ENCODE assay signal across 9 cellular contexts in the genomic region with DNA sequence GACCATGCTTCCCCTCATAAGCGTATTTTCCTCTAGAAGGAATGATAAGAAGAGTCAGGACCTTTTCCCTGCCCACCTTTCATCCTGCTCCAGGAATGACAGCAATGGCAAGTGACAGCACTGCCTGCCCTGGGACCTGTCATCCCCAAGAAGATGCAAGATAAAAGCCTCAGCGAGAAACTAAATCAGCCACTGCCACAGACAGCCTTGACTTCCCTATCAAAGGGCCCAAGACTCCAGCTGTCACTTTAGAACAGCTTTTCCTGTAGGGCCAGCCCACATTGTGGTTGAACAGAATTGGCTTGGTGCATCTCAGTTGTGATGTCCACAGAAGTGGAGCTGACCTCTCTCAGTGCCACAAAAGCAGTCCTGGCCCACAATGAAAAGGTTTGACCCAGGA. TPM values are rescaled to one million over a fixed set of nuclear protein-coding genes. Genes with fewer than 3 reads are reported as not detected.
A peak's percentile ranks its signal among the peaks of the same experiment; 100 is the strongest.
DNase-seq lines count a peak whose midpoint lies in the region; ATAC-seq and TF ChIP-seq lines count a peak whose summit lies in the region.
"Had no signal": no experiment of that assay in that cellular context is flagged by ENCODE, and none has a peak within 500 bp of the region (broad histone marks: within the 10 kb centered on the region; RNA-seq: fewer than 3 reads in every experiment).

No MANE protein-coding gene starts in this region.

- DNase-seq in AG09309 (ENCODE audit: low read depth) (no peak), adrenal gland (peak in 4 of 7 donors; percentile 33 to 64 (median 43)), NCI-H2107 treated with DMSO at 0.1 percent for 48 hours (lab: John Stamatoyannopoulos, UW; ENCODE audit: unreplicated experiment) (no peak), DMS114 treated with DMSO at 0.1 percent for 48 hours (lab: John Stamatoyannopoulos, UW; ENCODE audit: unreplicated experiment) (no peak), NCI-H526 treated with DMSO at 0.1 percent for 48 hours (lab: John Stamatoyannopoulos, UW) (no peak)
- DNase-seq: WERI-Rb-1 had no signal

- intact Hi-C loops in adrenal gland (cut with DNase I): loop anchor here in 1 of 2 donors (5.0 kb wide), 1 partner anchor 40 kb away; no protein-coding TSS in a partner anchor

- TF ChIP-seq CTCF in AG09309 (IDR thresholded peaks at IDR 0.05; ENCODE audit: control insufficient read depth, insufficient read depth, low read depth, low read length, missing control alignments) (no peak), adrenal gland (IDR thresholded peaks at IDR 0.05) (no peak)

- H3K9ac ChIP-seq in HUES64 (ENCODE audit: low read depth, low read length) (peak overlapping the region; percentile 86; the same call in 1 of the 2 replicates), mucosa of rectum (ENCODE audit: low read depth in 1 of 2, low read length in 2 of 2) (peak overlapping the region; percentile 97 to 99)

- H3K27ac ChIP-seq in HUES64 (ENCODE audit: low read depth, low read length): no peak overlapping the region
- peak overlapping the region in 2 of 5 donors; percentile 89 to 92 for H3K27ac ChIP-seq in adrenal gland
- H3K27ac ChIP-seq in mucosa of rectum (ENCODE audit: low read depth in 2 of 2, low read length in 2 of 2): peak overlapping the region in 1 of 2 donors; percentile 96

- WGBS in HUES64: 48% methylated on average over 2 of the region's 2 CpGs
- 14 to 22% (median 21%) methylated on average over 2 of the region's 2 CpGs for WGBS in adrenal gland, 4 donors

- H3K27me3 ChIP-seq in HUES64 (ENCODE audit: insufficient read depth, low read length): no peaks in the 10 kb centered on the region
- no peaks in the 10 kb centered on the region for H3K27me3 ChIP-seq in adrenal gland
- no peaks in the 10 kb centered on the region for H3K27me3 ChIP-seq in mucosa of rectum (ENCODE audit: control insufficient read depth in 2 of 2, insufficient read depth in 2 of 2, low read length in 2 of 2)

- no peak for ATAC-seq in HG02981 (IDR thresholded peaks at IDR 0.05; ENCODE audit: unreplicated experiment)

- peaks cover 23% of the 10 kb centered on the region for H3K36me3 ChIP-seq in HUES64 (ENCODE audit: insufficient read depth, low read length)
- no peaks in the 10 kb centered on the region for H3K36me3 ChIP-seq in adrenal gland (replicated peaks in 1 of 2)
- H3K36me3 ChIP-seq in mucosa of rectum (ENCODE audit: control insufficient read depth in 2 of 2, insufficient read depth in 2 of 2, low read length in 2 of 2): peaks cover 2 to 16% of the 10 kb centered on the region in 2 donors

- peaks cover 4% of the 10 kb centered on the region; the same call in 1 of the 2 replicates for H3K4me1 ChIP-seq in HUES64 (ENCODE audit: insufficient read depth, low read length)
- H3K4me1 ChIP-seq in adrenal gland (replicated peaks in 1 of 2): peaks cover 15 to 51% of the 10 kb centered on the region in 2 donors
- H3K4me1 ChIP-seq in mucosa of rectum (ENCODE audit: control insufficient read depth in 2 of 2, insufficient read depth in 2 of 2, low read length in 2 of 2): peaks cover 28 to 41% of the 10 kb centered on the region in 2 donors

- H3K9me3 ChIP-seq in HUES64 (ENCODE audit: insufficient read depth, low read depth, low read length): no peaks in the 10 kb centered on the region
- no peaks in the 10 kb centered on the region for H3K9me3 ChIP-seq in adrenal gland (replicated peaks in 1 of 3)
- no peaks in the 10 kb centered on the region for H3K9me3 ChIP-seq in mucosa of rectum (ENCODE audit: control insufficient read depth in 2 of 2, low read length in 2 of 2)

- no peak for TF ChIP-seq POLR2A in adrenal gland (IDR thresholded peaks at IDR 0.05)

- H3K4me3 ChIP-seq in AG09309 (ENCODE audit: control insufficient read depth, low read depth, low read length) (peak overlapping the region; percentile 90), HUES64 (ENCODE audit: low read length) (peak overlapping the region; percentile 91), adrenal gland (peak overlapping the region in 1 of 4 donors; percentile 76), mucosa of rectum (ENCODE audit: low read length in 2 of 2) (peak overlapping the region; percentile 96 to 98)

RNA-seq across cellular contexts. Expression of gene RAB8A, which starts 1.1 kb away (rescaled TPM):
- 51.4 TPM for polyA plus RNA-seq in HUES64 (2013, experiment 1 of 2)
- 55.4 TPM for polyA plus RNA-seq in HUES64 (2013, experiment 2 of 2)
- total RNA-seq in adrenal gland: 100 to 1,000 TPM in 1 of 8 donors, 10 to 100 TPM in 7; 52.8 to 118 (median 72.2) TPM
- polyA plus RNA-seq in adrenal gland: 100 to 1,000 TPM in 1 of 3 donors, 10 to 100 TPM in 2; 32.0 to 143 (median 34.8) TPM

RNA-seq across cellular contexts. Expression of gene HSH2D, which starts 30.7 kb away (rescaled TPM):
- 0.65 TPM for polyA plus RNA-seq in HUES64 (2013, experiment 1 of 2)
- polyA plus RNA-seq in HUES64 (2013, experiment 2 of 2): 0.25 TPM
- 1 to 10 TPM in 1 of 8 donors, under 1 TPM in 6, not detected in 1; 0.21 to 1.4 (median 0.84) TPM for total RNA-seq in adrenal gland
- 1 to 10 TPM; 1.4 to 4.7 (median 1.5) TPM for polyA plus RNA-seq in adrenal gland

RNA-seq across cellular contexts. Expression of gene TPM4, which starts 36.5 kb away (rescaled TPM):
- 465 TPM for polyA plus RNA-seq in HUES64 (2013, experiment 1 of 2)
- 494 TPM for polyA plus RNA-seq in HUES64 (2013, experiment 2 of 2)
- 100 to 1,000 TPM; 145 to 294 (median 193) TPM for total RNA-seq in adrenal gland
- 100 to 1,000 TPM; 195 to 290 (median 290) TPM for polyA plus RNA-seq in adrenal gland

Comparison
In these comparisons a context has a peak if more than half of its experiments do, and no peak if none do; other contexts are left out.
1. DNase-seq: peak in adrenal gland (4 of 7); none in AG09309 (single experiment), NCI-H2107 treated with DMSO at 0.1 percent for 48 hours (single experiment), DMS114 treated with DMSO at 0.1 percent for 48 hours (single experiment) and NCI-H526 treated with DMSO at 0.1 percent for 48 hours (single experiment).